ENCODE assay signal across 18 cellular contexts in the genomic region with DNA sequence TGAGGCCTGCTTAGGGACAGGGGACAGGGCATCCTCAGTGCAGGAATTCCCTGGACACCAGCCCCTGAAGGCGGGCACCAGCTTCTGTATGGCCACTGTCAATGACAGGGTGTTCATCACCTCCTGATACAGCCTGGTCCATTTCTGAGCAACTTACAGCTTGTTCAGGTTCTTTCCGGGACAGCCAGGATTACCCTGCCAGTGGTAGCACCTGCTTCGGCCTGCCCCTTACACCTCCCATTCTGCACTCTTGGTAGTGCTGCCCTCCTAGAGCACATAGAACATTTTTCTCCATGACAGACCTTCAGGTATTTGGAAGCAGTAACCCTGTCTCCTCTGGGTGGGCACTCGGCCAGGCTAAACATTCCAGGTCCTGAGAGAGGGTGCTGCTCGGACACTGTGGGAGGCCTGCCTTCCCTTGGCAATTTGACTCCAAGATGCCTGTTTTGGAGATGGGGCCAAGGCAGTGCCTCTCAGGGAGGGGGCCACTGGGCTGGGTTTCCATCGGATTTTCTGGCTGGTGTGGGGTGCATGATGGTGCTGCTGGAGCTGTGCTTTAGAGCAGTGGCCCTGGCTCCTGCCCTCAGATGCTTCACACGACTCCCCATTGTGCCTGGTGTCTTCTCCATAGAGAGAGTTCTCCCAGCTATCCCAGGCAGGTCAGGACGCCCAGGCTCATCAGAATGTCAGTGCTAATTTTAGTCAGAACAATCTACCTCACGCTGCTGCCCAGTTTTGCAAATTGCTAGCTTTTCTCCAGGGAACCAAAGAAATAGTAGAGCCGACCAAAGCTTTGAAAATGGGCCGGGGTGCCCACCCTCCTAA. TPM values are rescaled to one million over a fixed set of nuclear protein-coding genes. Genes with fewer than 3 reads are reported as not detected.
DNase-seq lines count a peak whose midpoint lies in the region; ATAC-seq, FAIRE-seq and TF ChIP-seq lines count a peak whose summit lies in the region.
"Had no signal": no experiment of that assay in that cellular context is flagged by ENCODE, and none has a peak within 500 bp of the region (broad histone marks: within the 10 kb centered on the region; RNA-seq: fewer than 3 reads in every experiment).

No MANE protein-coding gene starts in this region.

- no peak for DNase-seq in SK-N-SH
- peak; percentile 63 for DNase-seq in cerebellum (ENCODE audit: low spot score)
- peak; percentile 91 for DNase-seq in kidney
- no peak for DNase-seq in type B pancreatic cell (ENCODE audit: extremely low spot score, unreplicated experiment)
- DNase-seq in NCI-H82 (lab: John Stamatoyannopoulos, UW), result no peak
- no peak for DNase-seq in stimulated activated CD4-positive, alpha-beta T cell treated with anti-CD3 and anti-CD28 coated beads, Interleukin-2, amount 100 ng/mL, for 24 hours
- DNase-seq in activated naive CD4-positive, alpha-beta T cell (lab: John Stamatoyannopoulos, UW), result no peak
- DNase-seq: activated CD4-positive, CD25-positive, alpha-beta regulatory T cell; activated CD8-positive, alpha-beta memory T cell treated with anti-CD3 and anti-CD28 coated beads for 24 hours; gastrocnemius medialis; mesendoderm; NCI-H748 treated with DMSO at 0.1 percent for 48 hours; T-cell had no signal

- no peaks in the 10 kb centered on the region for H3K27me3 ChIP-seq in SK-N-SH (ENCODE audit: insufficient read depth)

- FAIRE-seq in kidney (lab: Jason Lieb, UNC), result no peak
- FAIRE-seq: RCC 7860 had no signal

- POLR2A ChIA-PET in SK-N-SH (lab: Yijun Ruan, JAX), result interaction anchor here (0.6 kb wide), 1 partner anchor 393 kb away, joined by 3 read pairs; no protein-coding TSS in a partner anchor

- H3K9ac ChIP-seq in SK-N-SH, result no peak overlapping the region
- H3K9ac ChIP-seq in kidney (ENCODE audit: low read length in 2 of 2), result peak overlapping the region in 1 of 2 donors; percentile 30

- ATAC-seq in SK-N-SH treated with all-trans-retinoic acid at 6 μM for 48 hours, result no peak
- ATAC-seq: gastrocnemius medialis, T-cell had no signal

- peak overlapping the region; percentile 68 for H3K4me3 Mint-ChIP-seq in type B pancreatic cell
- H3K4me3 Mint-ChIP-seq: T-cell had no signal

- intact Hi-C loops in kidney (cut with DNase I), result no loop called here

- H3F3A ChIP-seq in SK-N-SH (replicated peaks; ENCODE audit: insufficient read depth), result peaks cover 12% of the 10 kb centered on the region

- no peaks in the 10 kb centered on the region for H3K9me2 ChIP-seq in SK-N-SH

- no peak for TF ChIP-seq EP300 in SK-N-SH (IDR thresholded peaks at IDR 0.05; ENCODE audit: borderline replicate concordance in 1 of 2, low read depth in 1 of 2, low read length in 1 of 2)

- CTCF ChIA-PET in SK-N-SH (lab: Yijun Ruan, JAX), result interaction anchor here (0.8 to 5.8 kb wide), 5 partner anchors 20 to 211 kb away, joined by 3 to 46 read pairs (median 5); a partner anchor contains a TSS

- no peak overlapping the region for H2AFZ ChIP-seq in SK-N-SH (ENCODE audit: low read depth)

- H3K36me3 Mint-ChIP-seq in type B pancreatic cell, result peaks cover 5% of the 10 kb centered on the region
- H3K36me3 Mint-ChIP-seq: T-cell had no signal

- H3K9me3 ChIP-seq in SK-N-SH, result no peaks in the 10 kb centered on the region
- no peaks in the 10 kb centered on the region for H3K9me3 ChIP-seq in kidney (ENCODE audit: control insufficient read depth in 1 of 2, low read length in 2 of 2)
- H3K9me3 ChIP-seq: gastrocnemius medialis had no signal

- no peak for TF ChIP-seq RAD21 in SK-N-SH (IDR thresholded peaks at IDR 0.05; ENCODE audit: low read length)

- peaks cover 15% of the 10 kb centered on the region for H3K4me1 Mint-ChIP-seq in type B pancreatic cell (ENCODE audit: unreplicated experiment)

- H3K27me3 Mint-ChIP-seq in type B pancreatic cell, result peaks cover 11% of the 10 kb centered on the region

- H3K27ac Mint-ChIP-seq in type B pancreatic cell, result no peak overlapping the region
- H3K27ac Mint-ChIP-seq: T-cell had no signal

- H4K20me1 ChIP-seq in SK-N-SH (ENCODE audit: insufficient read depth), result no peaks in the 10 kb centered on the region

- TF ChIP-seq CTCF in SK-N-SH (IDR thresholded peaks at IDR 0.05) (no peak), kidney (IDR thresholded peaks at IDR 0.05; ENCODE audit: borderline replicate concordance, extremely low read depth, insufficient read depth) (no peak), type B pancreatic cell (conservative IDR thresholded peaks at IDR 0.05) (no peak)

- no peak overlapping the region for H3K27ac ChIP-seq in SK-N-SH (ENCODE audit: low read depth in 2 of 2, low read length in 1 of 2)
- H3K27ac ChIP-seq in kidney (ENCODE audit: low read depth in 2 of 2, low read length in 2 of 2), result peak overlapping the region in 1 of 2 donors; percentile 16
- H3K27ac ChIP-seq: 22Rv1, gastrocnemius medialis had no signal

- H3K4me1 ChIP-seq in SK-N-SH (ENCODE audit: control insufficient read depth in 1 of 2, insufficient read depth in 2 of 2, low read depth in 1 of 2, low read length in 1 of 2) (peaks cover 15 to 43% of the 10 kb centered on the region in 2 experiments; a peak in 2 of 4 replicates), kidney (ENCODE audit: control insufficient read depth in 1 of 2, insufficient read depth in 1 of 2, low read depth in 1 of 2, low read length in 2 of 2) (peaks cover 7 to 18% of the 10 kb centered on the region in 2 donors)

- 82% methylated on average over 9 of the region's 11 CpGs for WGBS in SK-N-SH (ENCODE audit: low lambda C conversion rate)

- H3K9me3 Mint-ChIP-seq in type B pancreatic cell, result no peaks in the 10 kb centered on the region
- H3K9me3 Mint-ChIP-seq: T-cell had no signal

- H3K4me2 ChIP-seq in SK-N-SH, result peak overlapping the region; percentile 66; the same call in 1 of the 2 replicates

- peaks cover 6% of the 10 kb centered on the region for H3K79me2 ChIP-seq in SK-N-SH (ENCODE audit: insufficient read depth)

- H3K4me3 ChIP-seq in SK-N-SH (ENCODE audit: low read depth in 2 of 2, low read length in 1 of 2), result peak overlapping the region in 1 of 2 experiments; percentile 59; a peak in 1 of 4 replicates
- H3K4me3 ChIP-seq in kidney (ENCODE audit: low read length in 2 of 2), result no peak overlapping the region
- H3K4me3 ChIP-seq: gastrocnemius medialis had no signal

- peaks cover 0 to 3% of the 10 kb centered on the region in 2 experiments for H3K36me3 ChIP-seq in SK-N-SH (replicated peaks in 1 of 2; ENCODE audit: control insufficient read depth in 1 of 2, insufficient read depth in 2 of 2, low read length in 1 of 2)
- H3K36me3 ChIP-seq in kidney (ENCODE audit: control insufficient read depth in 1 of 2, insufficient read depth in 2 of 2, low read length in 2 of 2), result no peaks in the 10 kb centered on the region
- H3K36me3 ChIP-seq: gastrocnemius medialis had no signal

TF ChIP-seq in SK-N-SH, 30 proteins besides CTCF, POLR2A, EP300 and RAD21:
- TF ChIP-seq NFIC (IDR thresholded peaks at IDR 0.05; ENCODE audit: borderline replicate concordance) (peak; percentile 35; the same call in 1 of the 2 replicates), JUND (IDR thresholded peaks at IDR 0.05) (no peak)

TF ChIP-seq in SK-N-SH treated with all-trans-retinoic acid at 6 μM for 48 hours, 23 proteins besides CTCF, POLR2A, EP300 and RAD21 (continues in another document):
- TF ChIP-seq ESRRG (CRISPR knock-in tag; IDR thresholded peaks at IDR 0.05), result no peak
- TF ChIP-seq, protein P1, sequence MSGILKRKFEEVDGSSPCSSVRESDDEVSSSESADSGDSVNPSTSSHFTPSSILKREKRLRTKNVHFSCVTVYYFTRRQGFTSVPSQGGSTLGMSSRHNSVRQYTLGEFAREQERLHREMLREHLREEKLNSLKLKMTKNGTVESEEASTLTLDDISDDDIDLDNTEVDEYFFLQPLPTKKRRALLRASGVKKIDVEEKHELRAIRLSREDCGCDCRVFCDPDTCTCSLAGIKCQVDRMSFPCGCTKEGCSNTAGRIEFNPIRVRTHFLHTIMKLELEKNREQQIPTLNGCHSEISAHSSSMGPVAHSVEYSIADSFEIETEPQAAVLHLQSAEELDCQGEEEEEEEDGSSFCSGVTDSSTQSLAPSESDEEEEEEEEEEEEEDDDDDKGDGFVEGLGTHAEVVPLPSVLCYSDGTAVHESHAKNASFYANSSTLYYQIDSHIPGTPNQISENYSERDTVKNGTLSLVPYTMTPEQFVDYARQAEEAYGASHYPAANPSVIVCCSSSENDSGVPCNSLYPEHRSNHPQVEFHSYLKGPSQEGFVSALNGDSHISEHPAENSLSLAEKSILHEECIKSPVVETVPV (CRISPR knock-in tag; IDR thresholded peaks at IDR 0.05), result no peak
- TF ChIP-seq BACH2 (CRISPR knock-in tag; IDR thresholded peaks at IDR 0.05; ENCODE audit: borderline replicate concordance), result no peak

RNA-seq across cellular contexts. Expression of a gene that starts 1.2 kb away (rescaled TPM):
- polyA plus RNA-seq in SK-N-SH (2012; rRNA removed) (1.9 and 3.2 TPM in 2 replicates), kidney (ENCODE audit: insufficient read depth, low read depth, low replicate concordance) (7.6 TPM)
- polyA plus RNA-seq in SK-N-SH (2012; cell fraction: cytosol; rRNA removed), result 1.7 and 3.4 TPM in 2 replicates
- 4.0 and 7.2 TPM in 2 replicates for polyA plus RNA-seq in SK-N-SH (2012; cell fraction: nucleus; rRNA removed)
- total RNA-seq in cerebellum (8.1 TPM), kidney (2.5 TPM), type B pancreatic cell (ENCODE audit: low replicate concordance) (3.7 TPM in 1 of 2 replicates, not detected in the other)
- polyA plus RNA-seq: BJ had no signal

RNA-seq across cellular contexts. Expression of a gene that starts 4.4 kb away (rescaled TPM):
- polyA plus RNA-seq in SK-N-SH (2012; rRNA removed) (90.9 and 128 TPM in 2 replicates), kidney (ENCODE audit: insufficient read depth, low read depth, low replicate concordance) (114 TPM)
- polyA plus RNA-seq in SK-N-SH (2012; cell fraction: cytosol; rRNA removed), result 118 and 127 TPM in 2 replicates
- 148 and 167 TPM in 2 replicates for polyA plus RNA-seq in SK-N-SH (2012; cell fraction: nucleus; rRNA removed)
- total RNA-seq in cerebellum (66.5 TPM), kidney (172 TPM), type B pancreatic cell (ENCODE audit: low replicate concordance) (192 and 210 TPM in 2 replicates)

RNA-seq across cellular contexts. Expression of a gene that starts 21.5 kb away (rescaled TPM):
- polyA plus RNA-seq in SK-N-SH (2012; rRNA removed) (1.9 and 2.2 TPM in 2 replicates), kidney (ENCODE audit: insufficient read depth, low read depth, low replicate concordance) (not detected)
- polyA plus RNA-seq in SK-N-SH (2012; cell fraction: cytosol; rRNA removed), result 1.5 and 2.3 TPM in 2 replicates
- 1.2 and 1.5 TPM in 2 replicates for polyA plus RNA-seq in SK-N-SH (2012; cell fraction: nucleus; rRNA removed)
- total RNA-seq in cerebellum (not detected), kidney (0.76 TPM), type B pancreatic cell (ENCODE audit: low replicate concordance) (not detected in 2 replicates)
- total RNA-seq: gastrocnemius medialis, smooth muscle cell, T-cell had no signal

RNA-seq across cellular contexts. Expression of a gene that starts 22.3 kb away (rescaled TPM):
- polyA plus RNA-seq in SK-N-SH (2012; rRNA removed) (24.8 and 37.3 TPM in 2 replicates), kidney (ENCODE audit: insufficient read depth, low read depth, low replicate concordance) (23.7 TPM)
- 22.0 and 34.4 TPM in 2 replicates for polyA plus RNA-seq in SK-N-SH (2012; cell fraction: cytosol; rRNA removed)
- polyA plus RNA-seq in SK-N-SH (2012; cell fraction: nucleus; rRNA removed), result 63.3 and 63.4 TPM in 2 replicates
- total RNA-seq in cerebellum (56.7 TPM), kidney (91.8 TPM), type B pancreatic cell (ENCODE audit: low replicate concordance) (44.1 and 49.9 TPM in 2 replicates)

RNA-seq across cellular contexts. Expression of a gene that starts 35.9 kb away (rescaled TPM):
- polyA plus RNA-seq in SK-N-SH (2012; rRNA removed) (0.60 and 0.90 TPM in 2 replicates), kidney (ENCODE audit: insufficient read depth, low read depth, low replicate concordance) (1.2 TPM)
- polyA plus RNA-seq in SK-N-SH (2012; cell fraction: cytosol; rRNA removed), result 0.24 and 0.52 TPM in 2 replicates
- 0.28 and 0.71 TPM in 2 replicates for polyA plus RNA-seq in SK-N-SH (2012; cell fraction: nucleus; rRNA removed)
- total RNA-seq in cerebellum (not detected), kidney (5.9 TPM), type B pancreatic cell (ENCODE audit: low replicate concordance) (5.7 TPM in 1 of 2 replicates, not detected in the other)
- total RNA-seq: T-cell had no signal

Comparison
In these comparisons a context has a peak if more than half of its experiments do, and no peak if none do; other contexts are left out.
1. DNase-seq: peak in cerebellum (single experiment) and kidney (single experiment); none in SK-N-SH (single experiment), type B pancreatic cell (single experiment), NCI-H82 (single experiment), stimulated activated CD4-positive, alpha-beta T cell treated with anti-CD3 and anti-CD28 coated beads, Interleukin-2, amount 100 ng/mL, for 24 hours (0 of 2) and activated naive CD4-positive, alpha-beta T cell (0 of 4).